In the genomic region with DNA sequence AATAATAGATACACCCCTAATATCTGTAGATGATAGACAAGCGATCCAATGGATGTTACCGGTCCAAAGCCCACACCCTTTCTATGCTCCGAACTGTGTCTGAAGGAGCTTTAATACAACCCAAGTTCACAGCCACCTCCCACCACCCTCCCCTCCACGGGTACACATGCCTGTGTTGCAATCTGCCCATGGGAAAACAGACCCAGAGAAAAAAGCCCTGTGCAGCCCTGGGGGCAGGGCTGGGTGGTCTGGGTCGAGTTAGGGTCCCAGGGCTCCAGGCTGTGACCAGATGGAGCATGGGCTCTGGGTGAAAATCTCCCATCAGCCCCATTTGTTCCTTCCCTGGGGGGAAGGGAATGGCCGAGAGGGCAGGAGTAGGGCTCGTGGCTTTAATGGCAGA, we compare ENCODE assay signal across 1 cellular context.
TF ChIP-seq lines count a peak whose summit lies in the region.

No MANE protein-coding gene starts in this region.

TF ChIP-seq in HepG2, 621 proteins besides CTCF, POLR2A, EP300 and RAD21 (continued from another document and continues in another):
- TF ChIP-seq, protein P1, sequence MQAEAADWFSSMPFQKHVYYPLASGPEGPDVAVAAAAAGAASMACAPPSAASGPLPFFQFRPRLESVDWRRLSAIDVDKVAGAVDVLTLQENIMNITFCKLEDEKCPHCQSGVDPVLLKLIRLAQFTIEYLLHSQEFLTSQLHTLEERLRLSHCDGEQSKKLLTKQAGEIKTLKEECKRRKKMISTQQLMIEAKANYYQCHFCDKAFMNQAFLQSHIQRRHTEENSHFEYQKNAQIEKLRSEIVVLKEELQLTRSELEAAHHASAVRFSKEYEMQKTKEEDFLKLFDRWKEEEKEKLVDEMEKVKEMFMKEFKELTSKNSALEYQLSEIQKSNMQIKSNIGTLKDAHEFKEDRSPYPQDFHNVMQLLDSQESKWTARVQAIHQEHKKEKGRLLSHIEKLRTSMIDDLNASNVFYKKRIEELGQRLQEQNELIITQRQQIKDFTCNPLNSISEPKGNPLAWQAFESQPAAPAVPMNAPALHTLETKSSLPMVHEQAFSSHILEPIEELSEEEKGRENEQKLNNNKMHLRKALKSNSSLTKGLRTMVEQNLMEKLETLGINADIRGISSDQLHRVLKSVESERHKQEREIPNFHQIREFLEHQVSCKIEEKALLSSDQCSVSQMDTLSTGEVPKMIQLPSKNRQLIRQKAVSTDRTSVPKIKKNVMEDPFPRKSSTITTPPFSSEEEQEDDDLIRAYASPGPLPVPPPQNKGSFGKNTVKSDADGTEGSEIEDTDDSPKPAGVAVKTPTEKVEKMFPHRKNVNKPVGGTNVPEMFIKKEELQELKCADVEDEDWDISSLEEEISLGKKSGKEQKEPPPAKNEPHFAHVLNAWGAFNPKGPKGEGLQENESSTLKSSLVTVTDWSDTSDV (CRISPR knock-in tag; IDR thresholded peaks at IDR 0.05): no peak
- TF ChIP-seq GTF3A (CRISPR knock-in tag; conservative IDR thresholded peaks at IDR 0.05) (no peak), RXRB (CRISPR knock-in tag; IDR thresholded peaks at IDR 0.05; ENCODE audit: borderline replicate concordance) (0 out of 2 replicates have a peak, but pooled peaks have one; percentile 15), TOPORS (CRISPR knock-in tag; IDR thresholded peaks at IDR 0.05) (no peak), RFXAP (CRISPR knock-in tag; IDR thresholded peaks at IDR 0.05; ENCODE audit: borderline replicate concordance) (no peak), SMAD3 (CRISPR knock-in tag; IDR thresholded peaks at IDR 0.05) (no peak), HNRNPK (IDR thresholded peaks at IDR 0.05; ENCODE audit: low read depth, low read length, poor library complexity, severe bottlenecking) (no peak), POGZ (CRISPR knock-in tag; IDR thresholded peaks at IDR 0.05) (no peak), KMT2B (CRISPR knock-in tag; IDR thresholded peaks at IDR 0.05) (no peak), SIN3B (IDR thresholded peaks at IDR 0.05; ENCODE audit: low read length) (no peak), ZNF260 (CRISPR knock-in tag; IDR thresholded peaks at IDR 0.05; ENCODE audit: borderline replicate concordance, low read depth) (no peak), FIP1L1 (IDR thresholded peaks at IDR 0.05; ENCODE audit: borderline replicate concordance, insufficient read depth, low read depth, low read length) (no peak), ISX (CRISPR knock-in tag; conservative IDR thresholded peaks at IDR 0.05) (no peak), HNF4A (CRISPR knock-in tag; IDR thresholded peaks at IDR 0.05) (0 out of 2 replicates have a peak, but pooled peaks have one; percentile 15), ZNF7 (CRISPR knock-in tag; IDR thresholded peaks at IDR 0.05) (no peak), MTA1 (CRISPR knock-in tag; IDR thresholded peaks at IDR 0.05; ENCODE audit: borderline replicate concordance) (no peak), ARNT (IDR thresholded peaks at IDR 0.05) (no peak), ZSCAN12 (CRISPR knock-in tag; IDR thresholded peaks at IDR 0.05) (no peak), RCOR2 (CRISPR knock-in tag; IDR thresholded peaks at IDR 0.05) (no peak), CEBPG (CRISPR knock-in tag; IDR thresholded peaks at IDR 0.05) (peak; percentile 77), CEBPB (IDR thresholded peaks at IDR 0.05; ENCODE audit: borderline replicate concordance, low read depth, low read length) (peak; percentile 82), NCOA2 (CRISPR knock-in tag; IDR thresholded peaks at IDR 0.05) (no peak), CCAR2 (optimal IDR thresholded peaks at IDR 0.05; ENCODE audit: low read depth, low read length) (no peak), ZNF557 (CRISPR knock-in tag; IDR thresholded peaks at IDR 0.05) (no peak), ZNF891 (CRISPR knock-in tag; IDR thresholded peaks at IDR 0.05) (no peak), ZNF33A (CRISPR knock-in tag; IDR thresholded peaks at IDR 0.05; ENCODE audit: borderline replicate concordance) (no peak), ZNF780A (CRISPR knock-in tag; IDR thresholded peaks at IDR 0.05) (no peak), NCOA1 (CRISPR knock-in tag; IDR thresholded peaks at IDR 0.05) (no peak)
- TF ChIP-seq, protein P2, sequence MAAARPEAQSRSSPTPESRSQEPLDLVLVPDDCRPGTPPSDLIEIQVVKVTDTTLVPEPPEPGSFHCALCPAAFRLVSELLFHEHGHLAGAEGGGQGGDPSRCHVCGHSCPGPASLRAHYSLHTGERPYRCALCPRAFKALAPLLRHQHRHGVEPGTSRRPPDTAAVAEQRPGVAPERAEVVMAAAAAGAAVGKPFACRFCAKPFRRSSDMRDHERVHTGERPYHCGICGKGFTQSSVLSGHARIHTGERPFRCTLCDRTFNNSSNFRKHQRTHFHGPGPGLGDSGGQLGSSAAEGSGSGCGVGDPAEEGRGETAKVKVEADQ (CRISPR knock-in tag; IDR thresholded peaks at IDR 0.05; ENCODE audit: borderline replicate concordance): no peak; the same call in 1 of the 2 replicates
- TF ChIP-seq, protein P3, sequence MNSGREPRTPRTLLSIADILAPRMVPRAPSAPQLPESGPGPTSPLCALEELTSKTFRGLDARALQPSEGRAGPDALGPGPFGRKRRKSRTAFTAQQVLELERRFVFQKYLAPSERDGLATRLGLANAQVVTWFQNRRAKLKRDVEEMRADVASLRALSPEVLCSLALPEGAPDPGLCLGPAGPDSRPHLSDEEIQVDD (CRISPR knock-in tag; IDR thresholded peaks at IDR 0.05; ENCODE audit: borderline replicate concordance): no peak
- TF ChIP-seq, protein P4, sequence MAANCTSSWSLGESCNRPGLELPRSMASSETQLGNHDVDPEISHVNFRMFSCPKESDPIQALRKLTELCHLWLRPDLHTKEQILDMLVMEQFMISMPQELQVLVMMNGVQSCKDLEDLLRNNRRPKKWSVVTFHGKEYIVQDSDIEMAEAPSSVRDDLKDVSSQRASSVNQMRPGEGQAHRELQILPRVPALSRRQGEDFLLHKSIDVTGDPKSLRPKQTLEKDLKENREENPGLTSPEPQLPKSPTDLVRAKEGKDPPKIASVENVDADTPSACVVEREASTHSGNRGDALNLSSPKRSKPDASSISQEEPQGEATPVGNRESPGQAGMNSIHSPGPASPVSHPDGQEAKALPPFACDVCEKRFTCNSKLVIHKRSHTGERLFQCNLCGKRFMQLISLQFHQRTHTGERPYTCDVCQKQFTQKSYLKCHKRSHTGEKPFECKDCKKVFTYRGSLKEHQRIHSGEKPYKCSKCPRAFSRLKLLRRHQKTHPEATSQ (CRISPR knock-in tag; IDR thresholded peaks at IDR 0.05; ENCODE audit: borderline replicate concordance): no peak
- TF ChIP-seq, protein P5, sequence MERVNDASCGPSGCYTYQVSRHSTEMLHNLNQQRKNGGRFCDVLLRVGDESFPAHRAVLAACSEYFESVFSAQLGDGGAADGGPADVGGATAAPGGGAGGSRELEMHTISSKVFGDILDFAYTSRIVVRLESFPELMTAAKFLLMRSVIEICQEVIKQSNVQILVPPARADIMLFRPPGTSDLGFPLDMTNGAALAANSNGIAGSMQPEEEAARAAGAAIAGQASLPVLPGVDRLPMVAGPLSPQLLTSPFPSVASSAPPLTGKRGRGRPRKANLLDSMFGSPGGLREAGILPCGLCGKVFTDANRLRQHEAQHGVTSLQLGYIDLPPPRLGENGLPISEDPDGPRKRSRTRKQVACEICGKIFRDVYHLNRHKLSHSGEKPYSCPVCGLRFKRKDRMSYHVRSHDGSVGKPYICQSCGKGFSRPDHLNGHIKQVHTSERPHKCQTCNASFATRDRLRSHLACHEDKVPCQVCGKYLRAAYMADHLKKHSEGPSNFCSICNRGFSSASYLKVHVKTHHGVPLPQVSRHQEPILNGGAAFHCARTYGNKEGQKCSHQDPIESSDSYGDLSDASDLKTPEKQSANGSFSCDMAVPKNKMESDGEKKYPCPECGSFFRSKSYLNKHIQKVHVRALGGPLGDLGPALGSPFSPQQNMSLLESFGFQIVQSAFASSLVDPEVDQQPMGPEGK (CRISPR knock-in tag; IDR thresholded peaks at IDR 0.05): peak; percentile 68
- TF ChIP-seq, protein P6, sequence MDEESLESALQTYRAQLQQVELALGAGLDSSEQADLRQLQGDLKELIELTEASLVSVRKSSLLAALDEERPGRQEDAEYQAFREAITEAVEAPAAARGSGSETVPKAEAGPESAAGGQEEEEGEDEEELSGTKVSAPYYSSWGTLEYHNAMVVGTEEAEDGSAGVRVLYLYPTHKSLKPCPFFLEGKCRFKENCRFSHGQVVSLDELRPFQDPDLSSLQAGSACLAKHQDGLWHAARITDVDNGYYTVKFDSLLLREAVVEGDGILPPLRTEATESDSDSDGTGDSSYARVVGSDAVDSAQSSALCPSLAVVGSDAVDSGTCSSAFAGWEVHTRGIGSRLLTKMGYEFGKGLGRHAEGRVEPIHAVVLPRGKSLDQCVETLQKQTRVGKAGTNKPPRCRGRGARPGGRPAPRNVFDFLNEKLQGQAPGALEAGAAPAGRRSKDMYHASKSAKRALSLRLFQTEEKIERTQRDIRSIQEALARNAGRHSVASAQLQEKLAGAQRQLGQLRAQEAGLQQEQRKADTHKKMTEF (CRISPR knock-in tag; IDR thresholded peaks at IDR 0.05): no peak
- TF ChIP-seq, protein P7, sequence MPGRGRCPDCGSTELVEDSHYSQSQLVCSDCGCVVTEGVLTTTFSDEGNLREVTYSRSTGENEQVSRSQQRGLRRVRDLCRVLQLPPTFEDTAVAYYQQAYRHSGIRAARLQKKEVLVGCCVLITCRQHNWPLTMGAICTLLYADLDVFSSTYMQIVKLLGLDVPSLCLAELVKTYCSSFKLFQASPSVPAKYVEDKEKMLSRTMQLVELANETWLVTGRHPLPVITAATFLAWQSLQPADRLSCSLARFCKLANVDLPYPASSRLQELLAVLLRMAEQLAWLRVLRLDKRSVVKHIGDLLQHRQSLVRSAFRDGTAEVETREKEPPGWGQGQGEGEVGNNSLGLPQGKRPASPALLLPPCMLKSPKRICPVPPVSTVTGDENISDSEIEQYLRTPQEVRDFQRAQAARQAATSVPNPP (CRISPR knock-in tag; IDR thresholded peaks at IDR 0.05): no peak
- TF ChIP-seq, protein P8, sequence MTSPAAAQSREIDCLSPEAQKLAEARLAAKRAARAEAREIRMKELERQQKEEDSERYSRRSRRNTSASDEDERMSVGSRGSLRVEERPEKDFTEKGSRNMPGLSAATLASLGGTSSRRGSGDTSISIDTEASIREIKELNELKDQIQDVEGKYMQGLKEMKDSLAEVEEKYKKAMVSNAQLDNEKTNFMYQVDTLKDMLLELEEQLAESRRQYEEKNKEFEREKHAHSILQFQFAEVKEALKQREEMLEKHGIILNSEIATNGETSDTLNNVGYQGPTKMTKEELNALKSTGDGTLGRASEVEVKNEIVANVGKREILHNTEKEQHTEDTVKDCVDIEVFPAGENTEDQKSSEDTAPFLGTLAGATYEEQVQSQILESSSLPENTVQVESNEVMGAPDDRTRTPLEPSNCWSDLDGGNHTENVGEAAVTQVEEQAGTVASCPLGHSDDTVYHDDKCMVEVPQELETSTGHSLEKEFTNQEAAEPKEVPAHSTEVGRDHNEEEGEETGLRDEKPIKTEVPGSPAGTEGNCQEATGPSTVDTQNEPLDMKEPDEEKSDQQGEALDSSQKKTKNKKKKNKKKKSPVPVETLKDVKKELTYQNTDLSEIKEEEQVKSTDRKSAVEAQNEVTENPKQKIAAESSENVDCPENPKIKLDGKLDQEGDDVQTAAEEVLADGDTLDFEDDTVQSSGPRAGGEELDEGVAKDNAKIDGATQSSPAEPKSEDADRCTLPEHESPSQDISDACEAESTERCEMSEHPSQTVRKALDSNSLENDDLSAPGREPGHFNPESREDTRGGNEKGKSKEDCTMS (CRISPR knock-in tag; conservative IDR thresholded peaks at IDR 0.05): no peak
- TF ChIP-seq, protein P9, sequence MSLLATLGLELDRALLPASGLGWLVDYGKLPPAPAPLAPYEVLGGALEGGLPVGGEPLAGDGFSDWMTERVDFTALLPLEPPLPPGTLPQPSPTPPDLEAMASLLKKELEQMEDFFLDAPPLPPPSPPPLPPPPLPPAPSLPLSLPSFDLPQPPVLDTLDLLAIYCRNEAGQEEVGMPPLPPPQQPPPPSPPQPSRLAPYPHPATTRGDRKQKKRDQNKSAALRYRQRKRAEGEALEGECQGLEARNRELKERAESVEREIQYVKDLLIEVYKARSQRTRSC (CRISPR knock-in tag; IDR thresholded peaks at IDR 0.05; ENCODE audit: low read depth): no peak
- TF ChIP-seq, protein P10, sequence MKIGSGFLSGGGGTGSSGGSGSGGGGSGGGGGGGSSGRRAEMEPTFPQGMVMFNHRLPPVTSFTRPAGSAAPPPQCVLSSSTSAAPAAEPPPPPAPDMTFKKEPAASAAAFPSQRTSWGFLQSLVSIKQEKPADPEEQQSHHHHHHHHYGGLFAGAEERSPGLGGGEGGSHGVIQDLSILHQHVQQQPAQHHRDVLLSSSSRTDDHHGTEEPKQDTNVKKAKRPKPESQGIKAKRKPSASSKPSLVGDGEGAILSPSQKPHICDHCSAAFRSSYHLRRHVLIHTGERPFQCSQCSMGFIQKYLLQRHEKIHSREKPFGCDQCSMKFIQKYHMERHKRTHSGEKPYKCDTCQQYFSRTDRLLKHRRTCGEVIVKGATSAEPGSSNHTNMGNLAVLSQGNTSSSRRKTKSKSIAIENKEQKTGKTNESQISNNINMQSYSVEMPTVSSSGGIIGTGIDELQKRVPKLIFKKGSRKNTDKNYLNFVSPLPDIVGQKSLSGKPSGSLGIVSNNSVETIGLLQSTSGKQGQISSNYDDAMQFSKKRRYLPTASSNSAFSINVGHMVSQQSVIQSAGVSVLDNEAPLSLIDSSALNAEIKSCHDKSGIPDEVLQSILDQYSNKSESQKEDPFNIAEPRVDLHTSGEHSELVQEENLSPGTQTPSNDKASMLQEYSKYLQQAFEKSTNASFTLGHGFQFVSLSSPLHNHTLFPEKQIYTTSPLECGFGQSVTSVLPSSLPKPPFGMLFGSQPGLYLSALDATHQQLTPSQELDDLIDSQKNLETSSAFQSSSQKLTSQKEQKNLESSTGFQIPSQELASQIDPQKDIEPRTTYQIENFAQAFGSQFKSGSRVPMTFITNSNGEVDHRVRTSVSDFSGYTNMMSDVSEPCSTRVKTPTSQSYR (CRISPR knock-in tag; IDR thresholded peaks at IDR 0.05; ENCODE audit: borderline replicate concordance): peak; percentile 45; the same call in 1 of the 2 replicates
- TF ChIP-seq, protein P11, sequence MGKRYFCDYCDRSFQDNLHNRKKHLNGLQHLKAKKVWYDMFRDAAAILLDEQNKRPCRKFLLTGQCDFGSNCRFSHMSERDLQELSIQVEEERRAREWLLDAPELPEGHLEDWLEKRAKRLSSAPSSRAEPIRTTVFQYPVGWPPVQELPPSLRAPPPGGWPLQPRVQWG (CRISPR knock-in tag; IDR thresholded peaks at IDR 0.05; ENCODE audit: borderline replicate concordance, low read depth): no peak
- TF ChIP-seq, protein P12, sequence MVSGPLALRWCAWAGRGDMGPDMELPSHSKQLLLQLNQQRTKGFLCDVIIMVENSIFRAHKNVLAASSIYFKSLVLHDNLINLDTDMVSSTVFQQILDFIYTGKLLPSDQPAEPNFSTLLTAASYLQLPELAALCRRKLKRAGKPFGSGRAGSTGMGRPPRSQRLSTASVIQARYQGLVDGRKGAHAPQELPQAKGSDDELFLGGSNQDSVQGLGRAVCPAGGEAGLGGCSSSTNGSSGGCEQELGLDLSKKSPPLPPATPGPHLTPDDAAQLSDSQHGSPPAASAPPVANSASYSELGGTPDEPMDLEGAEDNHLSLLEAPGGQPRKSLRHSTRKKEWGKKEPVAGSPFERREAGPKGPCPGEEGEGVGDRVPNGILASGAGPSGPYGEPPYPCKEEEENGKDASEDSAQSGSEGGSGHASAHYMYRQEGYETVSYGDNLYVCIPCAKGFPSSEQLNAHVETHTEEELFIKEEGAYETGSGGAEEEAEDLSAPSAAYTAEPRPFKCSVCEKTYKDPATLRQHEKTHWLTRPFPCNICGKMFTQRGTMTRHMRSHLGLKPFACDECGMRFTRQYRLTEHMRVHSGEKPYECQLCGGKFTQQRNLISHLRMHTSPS (CRISPR knock-in tag; IDR thresholded peaks at IDR 0.05; ENCODE audit: low read depth): no peak
